1 cellular context compared by ENCODE assay signal in the genomic region with DNA sequence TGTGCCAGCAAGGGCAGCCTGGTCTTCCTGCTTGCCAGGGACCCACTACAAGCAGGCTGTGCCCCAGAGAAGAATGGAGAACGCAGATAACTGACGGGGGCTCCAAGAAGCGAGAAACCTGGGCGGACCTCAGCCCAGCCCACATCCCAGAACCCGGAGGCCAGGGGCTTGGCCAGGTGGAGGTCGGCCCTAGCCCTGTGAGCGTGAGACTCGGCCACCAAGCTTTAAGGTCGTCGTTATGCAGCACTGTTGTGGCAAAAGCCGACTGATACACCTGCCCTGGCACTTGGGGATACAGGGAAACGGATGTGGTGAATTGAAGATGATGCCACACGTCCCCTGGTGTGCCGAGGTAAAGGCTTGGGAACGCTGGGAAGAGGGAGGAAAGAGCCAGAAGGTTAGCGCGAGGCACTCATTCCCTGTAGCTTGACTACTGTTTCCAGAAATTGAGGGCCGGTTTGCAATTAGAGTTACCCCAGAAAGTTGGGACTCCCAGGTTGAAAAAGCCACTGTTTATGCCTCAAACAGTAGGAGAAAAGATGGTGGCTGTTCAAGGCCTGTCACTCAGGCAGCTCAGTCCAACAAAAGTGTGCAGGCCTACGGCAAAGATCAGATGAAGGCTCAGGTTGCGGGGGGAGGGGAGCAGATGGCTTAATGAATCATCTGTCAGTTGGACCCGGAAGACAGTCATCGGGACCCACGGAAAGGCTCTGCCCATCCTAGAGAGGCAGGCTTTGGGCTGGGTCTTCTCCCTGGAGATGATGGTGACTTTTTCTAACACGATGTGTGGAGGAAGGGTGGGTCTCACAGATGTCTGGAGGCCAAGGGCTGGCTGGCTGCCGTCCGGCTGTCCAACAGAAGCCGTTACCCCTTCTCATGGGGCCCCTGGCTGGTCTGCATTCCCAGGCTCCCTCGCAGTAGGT.
TF ChIP-seq lines count a peak whose summit lies in the region.

No MANE protein-coding gene starts in this region.

TF ChIP-seq in HEK293, 187 proteins besides CTCF, POLR2A, EP300 and RAD21 (continued from another document):
- TF ChIP-seq, protein P1, sequence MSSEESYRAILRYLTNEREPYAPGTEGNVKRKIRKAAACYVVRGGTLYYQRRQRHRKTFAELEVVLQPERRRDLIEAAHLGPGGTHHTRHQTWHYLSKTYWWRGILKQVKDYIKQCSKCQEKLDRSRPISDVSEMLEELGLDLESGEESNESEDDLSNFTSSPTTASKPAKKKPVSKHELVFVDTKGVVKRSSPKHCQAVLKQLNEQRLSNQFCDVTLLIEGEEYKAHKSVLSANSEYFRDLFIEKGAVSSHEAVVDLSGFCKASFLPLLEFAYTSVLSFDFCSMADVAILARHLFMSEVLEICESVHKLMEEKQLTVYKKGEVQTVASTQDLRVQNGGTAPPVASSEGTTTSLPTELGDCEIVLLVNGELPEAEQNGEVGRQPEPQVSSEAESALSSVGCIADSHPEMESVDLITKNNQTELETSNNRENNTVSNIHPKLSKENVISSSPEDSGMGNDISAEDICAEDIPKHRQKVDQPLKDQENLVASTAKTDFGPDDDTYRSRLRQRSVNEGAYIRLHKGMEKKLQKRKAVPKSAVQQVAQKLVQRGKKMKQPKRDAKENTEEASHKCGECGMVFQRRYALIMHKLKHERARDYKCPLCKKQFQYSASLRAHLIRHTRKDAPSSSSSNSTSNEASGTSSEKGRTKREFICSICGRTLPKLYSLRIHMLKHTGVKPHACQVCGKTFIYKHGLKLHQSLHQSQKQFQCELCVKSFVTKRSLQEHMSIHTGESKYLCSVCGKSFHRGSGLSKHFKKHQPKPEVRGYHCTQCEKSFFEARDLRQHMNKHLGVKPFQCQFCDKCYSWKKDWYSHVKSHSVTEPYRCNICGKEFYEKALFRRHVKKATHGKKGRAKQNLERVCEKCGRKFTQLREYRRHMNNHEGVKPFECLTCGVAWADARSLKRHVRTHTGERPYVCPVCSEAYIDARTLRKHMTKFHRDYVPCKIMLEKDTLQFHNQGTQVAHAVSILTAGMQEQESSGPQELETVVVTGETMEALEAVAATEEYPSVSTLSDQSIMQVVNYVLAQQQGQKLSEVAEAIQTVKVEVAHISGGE (tag by site-specific recombination; conservative IDR thresholded peaks at IDR 0.05; ENCODE audit: low read depth): 0 out of 2 replicates have a peak, but pooled peaks have one; percentile 26
- no peak for TF ChIP-seq SETDB1 (IDR thresholded peaks at IDR 0.05; ENCODE audit: insufficient read length, low read length)
- TF ChIP-seq PATZ1 (tag by site-specific recombination; IDR thresholded peaks at IDR 0.05): peak; percentile 33; the same call in 1 of the 2 replicates
- TF ChIP-seq ZBTB44 (tag by site-specific recombination; IDR thresholded peaks at IDR 0.05): no peak
- TF ChIP-seq ZNF335 (tag by site-specific recombination; conservative IDR thresholded peaks at IDR 0.05): peak; percentile 48
- 0 out of 2 replicates have a peak, but pooled peaks have one; percentile 20 for TF ChIP-seq ZBTB20 (tag by site-specific recombination; IDR thresholded peaks at IDR 0.05)
- peak; percentile 42; the same call in 1 of the 2 replicates for TF ChIP-seq ZBTB17 (tag by site-specific recombination; IDR thresholded peaks at IDR 0.05)
- TF ChIP-seq ZNF837 (tag by site-specific recombination; IDR thresholded peaks at IDR 0.05): no peak
- TF ChIP-seq, protein P2, sequence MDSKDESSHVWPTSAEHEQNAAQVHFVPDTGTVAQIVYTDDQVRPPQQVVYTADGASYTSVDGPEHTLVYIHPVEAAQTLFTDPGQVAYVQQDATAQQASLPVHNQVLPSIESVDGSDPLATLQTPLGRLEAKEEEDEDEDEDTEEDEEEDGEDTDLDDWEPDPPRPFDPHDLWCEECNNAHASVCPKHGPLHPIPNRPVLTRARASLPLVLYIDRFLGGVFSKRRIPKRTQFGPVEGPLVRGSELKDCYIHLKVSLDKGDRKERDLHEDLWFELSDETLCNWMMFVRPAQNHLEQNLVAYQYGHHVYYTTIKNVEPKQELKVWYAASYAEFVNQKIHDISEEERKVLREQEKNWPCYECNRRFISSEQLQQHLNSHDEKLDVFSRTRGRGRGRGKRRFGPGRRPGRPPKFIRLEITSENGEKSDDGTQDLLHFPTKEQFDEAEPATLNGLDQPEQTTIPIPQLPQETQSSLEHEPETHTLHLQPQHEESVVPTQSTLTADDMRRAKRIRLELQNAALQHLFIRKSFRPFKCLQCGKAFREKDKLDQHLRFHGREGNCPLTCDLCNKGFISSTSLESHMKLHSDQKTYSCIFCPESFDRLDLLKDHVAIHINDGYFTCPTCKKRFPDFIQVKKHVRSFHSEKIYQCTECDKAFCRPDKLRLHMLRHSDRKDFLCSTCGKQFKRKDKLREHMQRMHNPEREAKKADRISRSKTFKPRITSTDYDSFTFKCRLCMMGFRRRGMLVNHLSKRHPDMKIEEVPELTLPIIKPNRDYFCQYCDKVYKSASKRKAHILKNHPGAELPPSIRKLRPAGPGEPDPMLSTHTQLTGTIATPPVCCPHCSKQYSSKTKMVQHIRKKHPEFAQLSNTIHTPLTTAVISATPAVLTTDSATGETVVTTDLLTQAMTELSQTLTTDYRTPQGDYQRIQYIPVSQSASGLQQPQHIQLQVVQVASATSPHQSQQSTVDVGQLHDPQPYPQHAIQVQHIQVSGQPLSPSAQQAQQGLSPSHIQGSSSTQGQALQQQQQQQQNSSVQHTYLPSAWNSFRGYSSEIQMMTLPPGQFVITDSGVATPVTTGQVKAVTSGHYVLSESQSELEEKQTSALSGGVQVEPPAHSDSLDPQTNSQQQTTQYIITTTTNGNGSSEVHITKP (tag by site-specific recombination; IDR thresholded peaks at IDR 0.05): 0 out of 2 replicates have a peak, but pooled peaks have one; percentile 12
- TF ChIP-seq ZNF174 (tag by site-specific recombination; IDR thresholded peaks at IDR 0.05): no peak
- TF ChIP-seq ZNF449 (tag by site-specific recombination; IDR thresholded peaks at IDR 0.05): 0 out of 2 replicates have a peak, but pooled peaks have one; percentile 30
- TF ChIP-seq MEIS1 (CRISPR knock-in tag; IDR thresholded peaks at IDR 0.05; ENCODE audit: borderline replicate concordance): peak; percentile 98
